9 cellular contexts compared by ENCODE assay signal in genomic region chr4:68668537-68669163, GRCh38. TPM values are rescaled to one million over a fixed set of nuclear protein-coding genes. Genes with fewer than 3 reads are reported as not detected.
"Had no signal": no experiment of that assay in that cellular context is flagged by ENCODE, and none has a peak within 500 bp of the region (broad histone marks: within the 10 kb centered on the region; RNA-seq: fewer than 3 reads in every experiment).

No MANE protein-coding gene starts in this region.

RNA-seq across cellular contexts. Expression of gene UGT2B15, which starts 1.8 kb away (rescaled TPM):
- total RNA-seq: activated CD8-positive, alpha-beta T cell treated with anti-CD3 and anti-CD28 coated beads for 36 hours; activated naive CD8-positive, alpha-beta T cell treated with anti-CD3 and anti-CD28 coated beads for 36 hours; activated T-cell treated with anti-CD3 and anti-CD28 coated beads, Interleukin-2, amount 50 U/mL, for 72 hours; activated T-helper 2 cell treated with anti-CD3 and anti-CD28 coated beads, Interferon-gamma antibody, Interleukin-2, Interleukin-4, amounts not matched to agents 10 μg/mL and 5 μg/mL and 100 μg/mL, durations not matched to agents 14 hours and 24 hours and 36 hours; cardiac muscle cell; MCF 10A; PC-3; SJSA1; T-helper 1 cell treated with Interleukin-12 subunit alpha and Interleukin-12 subunit beta and Interleukin-4 antibody, amounts not matched to agents 30 ng/mL and 1 ng/mL, for 36 hours had no signal
